Comparison of ENCODE assay signal across 12 cellular contexts in genomic region chr5:107263387-107264003, GRCh38.
A peak's percentile ranks its signal among the peaks of the same experiment; 100 is the strongest.
DNase-seq lines count a peak whose midpoint lies in the region; ATAC-seq and TF ChIP-seq lines count a peak whose summit lies in the region.
"Had no signal": no experiment of that assay in that cellular context is flagged by ENCODE, and none has a peak within 500 bp of the region (broad histone marks: within the 10 kb centered on the region; RNA-seq: fewer than 3 reads in every experiment).

No MANE protein-coding gene starts in this region.

- H3K4me1 ChIP-seq in spleen, result peaks cover 0 to 3% (median 0%) of the 10 kb centered on the region in 6 donors

- H3K4me3 Mint-ChIP-seq in T-helper 17 cell, result no peak overlapping the region
- H3K4me3 Mint-ChIP-seq: activated CD8-positive, alpha-beta T cell treated with anti-CD3 and anti-CD28 coated beads, Interleukin-2, amount 10 ng/mL, durations not matched to agents 7 days and 5 days had no signal

- TF ChIP-seq POLR2A in spleen (IDR thresholded peaks at IDR 0.05), result no peak

- H3K27me3 Mint-ChIP-seq in T-helper 17 cell, result no peaks in the 10 kb centered on the region

- ATAC-seq in GM19438 (IDR thresholded peaks at IDR 0.05; ENCODE audit: low read depth, unreplicated experiment), result peak; percentile 67
- ATAC-seq in HG02884 (IDR thresholded peaks at IDR 0.05; ENCODE audit: unreplicated experiment), result peak; percentile 87
- ATAC-seq in T-helper 17 cell, result peak; percentile 81
- ATAC-seq: activated CD8-positive, alpha-beta T cell treated with anti-CD3 and anti-CD28 coated beads, Interleukin-2, amount 10 ng/mL, durations not matched to agents 7 days and 5 days had no signal

- H3K27ac ChIP-seq in spleen, result no peak overlapping the region

- H3K9me3 ChIP-seq in T-helper 17 cell (ENCODE audit: control insufficient read depth, low read length, poor library complexity, severe bottlenecking), result no peaks in the 10 kb centered on the region
- H3K9me3 ChIP-seq in spleen, result peaks cover 0 to 14% (median 0%) of the 10 kb centered on the region in 8 donors
- H3K9me3 ChIP-seq: SK-N-SH had no signal

- no peak overlapping the region for H3K4me3 ChIP-seq in spleen

- TF ChIP-seq CTCF in GM13976 (IDR thresholded peaks at IDR 0.05; ENCODE audit: borderline replicate concordance, control extremely low read depth, extremely low read depth, insufficient read depth, missing control alignments) (no peak), spleen (IDR thresholded peaks at IDR 0.05 in 8 of 11, conservative IDR thresholded peaks at IDR 0.05 in 3 of 11) (no peak)

- intact Hi-C loops in spleen (cut with DNase I; ENCODE audit: low total_unique reads), result no loop called here

- H3K4me1 Mint-ChIP-seq in T-helper 17 cell, result no peaks in the 10 kb centered on the region

- H3K36me3 ChIP-seq in spleen, result no peaks in the 10 kb centered on the region

- no peaks in the 10 kb centered on the region for H3K27me3 ChIP-seq in spleen (replicated peaks in 1 of 7)

- H3K36me3 Mint-ChIP-seq in T-helper 17 cell (ENCODE audit: low read depth), result no peaks in the 10 kb centered on the region

- peak; percentile 15 for DNase-seq in GM13976 (ENCODE audit: low spot score)
- no peak for DNase-seq in T-helper 17 cell
- DNase-seq in spleen, result no peak
- no peak for DNase-seq in islet precursor cell
- no peak for DNase-seq in mesenteric fat pad (ENCODE audit: low spot score)
- DNase-seq in middle frontal gyrus (ENCODE audit: extremely low spot score, low spot score), result no peak
- DNase-seq: activated CD8-positive, alpha-beta T cell treated with anti-CD3 and anti-CD28 coated beads, Interleukin-2, amount 10 ng/mL, durations not matched to agents 7 days and 5 days; amniotic stem cell; C1 segment of cervical spinal cord; SK-N-SH had no signal

- WGBS in spleen, 5 donors, result 31 to 84% (median 77%) methylated on average over 5 of the region's 5 CpGs

- no peak overlapping the region for H3K27ac Mint-ChIP-seq in T-helper 17 cell
- H3K27ac Mint-ChIP-seq: activated CD8-positive, alpha-beta T cell treated with anti-CD3 and anti-CD28 coated beads, Interleukin-2, amount 10 ng/mL, durations not matched to agents 7 days and 5 days had no signal

- in situ Hi-C loops in GM13976 (cut with MboI; ENCODE audit: low sequenced_read_pairs, unreplicated experiment), result no loop called here
